Comparison of ENCODE assay signal across 8 cellular contexts in genomic region chr19:343941-344624, GRCh38. TPM values are rescaled to one million over a fixed set of nuclear protein-coding genes. Genes with fewer than 3 reads are reported as not detected.
DNase-seq lines count a peak whose midpoint lies in the region; ATAC-seq, FAIRE-seq and TF ChIP-seq lines count a peak whose summit lies in the region.

No MANE protein-coding gene starts in this region.

- WGBS in right lobe of liver (ENCODE audit: insufficient coverage, low coverage, low lambda C conversion rate, missing lambda C conversion rate) = 0% methylated on average over 4 of the region's 70 CpGs

- peak; percentile 45 for DNase-seq in NCI-H748 (lab: John Stamatoyannopoulos, UW; ENCODE audit: unreplicated experiment)
- no peak for DNase-seq in NCI-H748 treated with DMSO at 0.1 percent for 48 hours (lab: John Stamatoyannopoulos, UW)
- no peak for DNase-seq in SK-N-MC (ENCODE audit: low read depth, low spot score)
- no peak for DNase-seq in bronchial epithelial cell (ENCODE audit: low read depth)
- DNase-seq in right lobe of liver = no peak
- DNase-seq in stimulated activated CD8-positive, alpha-beta memory T cell treated with anti-CD3 and anti-CD28 coated beads, Interleukin-2, amount 100 ng/mL, for 48 hours (ENCODE audit: low read depth in 2 of 2) = peak; percentile 8 to 23
- no peak for DNase-seq in DMS153 (lab: John Stamatoyannopoulos, UW)

- TF ChIP-seq CTCF in bronchial epithelial cell (IDR thresholded peaks at IDR 0.05; ENCODE audit: insufficient read depth, low read length, severe bottlenecking) (no peak), right lobe of liver (IDR thresholded peaks at IDR 0.05) (no peak)

- H3K4me3 ChIP-seq in SK-N-MC (peak overlapping the region; percentile 91), bronchial epithelial cell (ENCODE audit: low read depth, low read length) (peak overlapping the region; percentile 53), right lobe of liver (peak overlapping the region; percentile 60 to 78 (median 62))

- ATAC-seq in HG02798 (IDR thresholded peaks at IDR 0.05; ENCODE audit: poor library complexity, unreplicated experiment) = peak; percentile 47
- peak in 2 of 4 donors; percentile 5 to 9 for ATAC-seq in right lobe of liver

- H3K9me3 ChIP-seq in SK-N-MC (ENCODE audit: low read depth, low read length) (peaks cover 5% of the 10 kb centered on the region; the same call in 1 of the 2 replicates), right lobe of liver (no peaks in the 10 kb centered on the region)

- H3K27ac ChIP-seq in SK-N-MC = peak overlapping the region; percentile 50; the same call in 1 of the 2 replicates
- peak overlapping the region; percentile 15 to 57 (median 43) for H3K27ac ChIP-seq in right lobe of liver

- H3K36me3 ChIP-seq in SK-N-MC (ENCODE audit: insufficient read depth, low read length) (peaks cover 39% of the 10 kb centered on the region), bronchial epithelial cell (ENCODE audit: control insufficient read depth, insufficient read depth, low read length) (peaks cover 6% of the 10 kb centered on the region), right lobe of liver (no peaks in the 10 kb centered on the region)

- H3K9ac ChIP-seq in SK-N-MC (ENCODE audit: insufficient read length) = peak overlapping the region; percentile 92

- TF ChIP-seq POLR2A in right lobe of liver (IDR thresholded peaks at IDR 0.05) = no peak

- H3K27me3 ChIP-seq in bronchial epithelial cell (ENCODE audit: control insufficient read depth, insufficient read depth, low read length) (no peaks in the 10 kb centered on the region), right lobe of liver (no peaks in the 10 kb centered on the region)

- FAIRE-seq in bronchial epithelial cell (lab: Jason Lieb, UNC) = no peak

- H3K4me1 ChIP-seq in right lobe of liver = peaks cover 0 to 16% (median 0%) of the 10 kb centered on the region in 4 donors

- intact Hi-C loops in right lobe of liver (cut with DNase I) = no loop called here

RNA-seq across cellular contexts. Expression of gene MIER2, which starts 0.5 kb away (rescaled TPM):
- total RNA-seq in bronchial epithelial cell (19.0 and 19.6 TPM in 2 replicates), right lobe of liver (1 to 10 TPM; 3.1 to 7.3 (median 4.5) TPM)

RNA-seq across cellular contexts. Expression of gene PLPP2, which starts 52.9 kb away (rescaled TPM):
- 39.8 and 86.9 TPM in 2 replicates for total RNA-seq in bronchial epithelial cell
- 1 to 10 TPM in 5 of 6 experiments, under 1 TPM in 1; 0.83 to 2.7 (median 1.8) TPM for total RNA-seq in right lobe of liver

Comparison
In these comparisons a context has a peak if more than half of its experiments do, and no peak if none do; other contexts are left out.
1. DNase-seq: peak in NCI-H748 (single experiment) and stimulated activated CD8-positive, alpha-beta memory T cell treated with anti-CD3 and anti-CD28 coated beads, Interleukin-2, amount 100 ng/mL, for 48 hours (2 of 2); none in NCI-H748 treated with DMSO at 0.1 percent for 48 hours (single experiment), SK-N-MC (single experiment), bronchial epithelial cell (single experiment), right lobe of liver (0 of 3) and DMS153 (single experiment).
2. RNA of gene PLPP2, which starts 52.9 kb away (total RNA-seq): 39.8 to 86.9 TPM in bronchial epithelial cell; 0.83 to 2.7 TPM in right lobe of liver; every median in the first group is over 10 times any median in the second.
3. Peak in every context shown above with its lines, with median percentiles within 50 percentile points of each other: H3K4me3 ChIP-seq.